Comparison of ENCODE assay signal across 8 cellular contexts in the genomic region with DNA sequence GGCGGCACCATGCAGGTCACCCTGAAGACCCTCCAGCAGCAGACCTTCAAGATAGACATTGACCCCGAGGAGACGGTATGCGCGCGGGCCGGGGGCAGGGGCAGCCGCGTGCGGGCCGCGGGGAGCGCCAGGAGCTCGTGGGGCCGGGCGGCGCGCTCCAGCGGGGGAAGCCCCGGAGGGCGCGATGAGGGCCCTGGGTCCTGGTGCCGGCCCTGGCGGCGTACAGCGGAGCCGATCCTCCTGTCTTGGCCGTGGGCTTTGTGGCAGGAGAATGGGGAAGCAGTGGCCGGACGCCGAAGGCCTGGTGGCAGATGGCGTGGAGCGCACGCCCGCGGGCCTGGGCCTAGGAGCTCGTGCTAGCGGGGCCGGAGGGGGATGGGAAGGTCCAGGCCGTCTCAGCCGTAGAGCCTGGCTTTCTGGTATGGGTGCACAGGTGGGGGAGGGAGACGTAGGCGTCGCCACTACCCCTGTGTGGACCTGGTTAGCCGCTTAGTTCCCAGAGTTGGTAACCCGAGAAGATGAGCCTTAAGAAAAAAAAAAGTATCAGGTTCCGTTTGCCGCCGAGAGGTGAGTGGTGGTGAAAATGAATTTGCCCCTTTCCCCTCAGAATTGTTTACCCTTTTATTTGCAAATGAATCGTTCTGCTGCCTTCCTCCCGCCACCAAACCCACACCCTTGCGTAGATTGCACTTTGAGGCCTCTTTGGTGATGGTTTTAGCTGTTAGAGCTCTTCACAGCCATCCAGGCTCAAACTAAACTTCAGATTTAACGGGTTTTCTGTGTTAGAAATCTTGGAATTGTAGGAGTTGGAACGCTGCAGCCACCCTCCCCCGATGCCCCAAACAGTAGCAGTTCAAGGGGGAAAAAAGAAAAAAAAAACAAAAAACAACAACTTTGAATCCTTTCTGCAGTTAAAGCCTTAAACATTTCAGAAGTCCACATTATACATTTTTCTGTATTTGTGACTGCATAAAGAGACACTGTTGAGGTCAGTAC. TPM values are rescaled to one million over a fixed set of nuclear protein-coding genes. Genes with fewer than 3 reads are reported as not detected.
DNase-seq lines count a peak whose midpoint lies in the region; ATAC-seq and TF ChIP-seq lines count a peak whose summit lies in the region.

No MANE protein-coding gene starts in this region.

- DNase-seq in NCI-H2107 treated with DMSO at 0.1 percent for 48 hours (lab: John Stamatoyannopoulos, UW; ENCODE audit: unreplicated experiment), result peak; percentile 87
- DNase-seq in activated CD4-positive, CD25-positive, alpha-beta regulatory T cell treated with anti-CD3 and anti-CD28 coated beads, Interleukin-2, amount 50 U/mL, for 16 hours (ENCODE audit: low read depth, low spot score), result peak; percentile 13
- DNase-seq in central memory CD8-positive, alpha-beta T cell (ENCODE audit: low spot score in 2 of 2), result peak; percentile 41 to 54
- no peak for DNase-seq in kidney epithelial cell (ENCODE audit: low read depth)
- peak; percentile 48 to 53 for DNase-seq in stimulated activated CD4-positive, alpha-beta T cell treated with anti-CD3 and anti-CD28 coated beads, Interleukin-15, amount 100 ng/mL, for 48 hours (ENCODE audit: low read depth in 2 of 2)

- H3K27ac Mint-ChIP-seq in central memory CD8-positive, alpha-beta T cell (ENCODE audit: low read depth), result peak overlapping the region; percentile 96

- peak; percentile 44 for ATAC-seq in GM18511 (IDR thresholded peaks at IDR 0.05; ENCODE audit: unreplicated experiment)
- peak; percentile 36 for ATAC-seq in HG02981 (IDR thresholded peaks at IDR 0.05; ENCODE audit: unreplicated experiment)
- ATAC-seq in central memory CD8-positive, alpha-beta T cell (replicated peaks; ENCODE audit: extremely low read depth, poor library complexity, severe bottlenecking), result peak; percentile 34

- peak overlapping the region; percentile 86 for H3K4me3 ChIP-seq in kidney epithelial cell (ENCODE audit: low read depth, low read length)

- TF ChIP-seq CTCF in 22Rv1 (IDR thresholded peaks at IDR 0.05) (no peak), kidney epithelial cell (IDR thresholded peaks at IDR 0.05; ENCODE audit: insufficient read depth, low read length, poor library complexity, severe bottlenecking) (no peak)

- H3K27me3 Mint-ChIP-seq in central memory CD8-positive, alpha-beta T cell, result no peaks in the 10 kb centered on the region

- H3K36me3 ChIP-seq in kidney epithelial cell (ENCODE audit: control insufficient read depth, insufficient read depth, low read length), result no peaks in the 10 kb centered on the region

- peak overlapping the region; percentile 94 for H3K27ac ChIP-seq in 22Rv1

- no peaks in the 10 kb centered on the region for H3K9me3 Mint-ChIP-seq in central memory CD8-positive, alpha-beta T cell

- H3K4me3 Mint-ChIP-seq in central memory CD8-positive, alpha-beta T cell, result peak overlapping the region; percentile 85

- H3K27me3 ChIP-seq in kidney epithelial cell (ENCODE audit: control insufficient read depth, insufficient read depth, low read length), result no peaks in the 10 kb centered on the region

- peaks cover 20% of the 10 kb centered on the region for H3K36me3 Mint-ChIP-seq in central memory CD8-positive, alpha-beta T cell (ENCODE audit: insufficient read depth)

- H3K4me1 Mint-ChIP-seq in central memory CD8-positive, alpha-beta T cell, result peaks cover 40% of the 10 kb centered on the region

RNA-seq across cellular contexts. Expression of a gene that starts 0.8 kb away (rescaled TPM):
- total RNA-seq in kidney epithelial cell, result 76.0 and 113 TPM in 2 replicates
